ENCODE assay signal across 8 cellular contexts in the genomic region with DNA sequence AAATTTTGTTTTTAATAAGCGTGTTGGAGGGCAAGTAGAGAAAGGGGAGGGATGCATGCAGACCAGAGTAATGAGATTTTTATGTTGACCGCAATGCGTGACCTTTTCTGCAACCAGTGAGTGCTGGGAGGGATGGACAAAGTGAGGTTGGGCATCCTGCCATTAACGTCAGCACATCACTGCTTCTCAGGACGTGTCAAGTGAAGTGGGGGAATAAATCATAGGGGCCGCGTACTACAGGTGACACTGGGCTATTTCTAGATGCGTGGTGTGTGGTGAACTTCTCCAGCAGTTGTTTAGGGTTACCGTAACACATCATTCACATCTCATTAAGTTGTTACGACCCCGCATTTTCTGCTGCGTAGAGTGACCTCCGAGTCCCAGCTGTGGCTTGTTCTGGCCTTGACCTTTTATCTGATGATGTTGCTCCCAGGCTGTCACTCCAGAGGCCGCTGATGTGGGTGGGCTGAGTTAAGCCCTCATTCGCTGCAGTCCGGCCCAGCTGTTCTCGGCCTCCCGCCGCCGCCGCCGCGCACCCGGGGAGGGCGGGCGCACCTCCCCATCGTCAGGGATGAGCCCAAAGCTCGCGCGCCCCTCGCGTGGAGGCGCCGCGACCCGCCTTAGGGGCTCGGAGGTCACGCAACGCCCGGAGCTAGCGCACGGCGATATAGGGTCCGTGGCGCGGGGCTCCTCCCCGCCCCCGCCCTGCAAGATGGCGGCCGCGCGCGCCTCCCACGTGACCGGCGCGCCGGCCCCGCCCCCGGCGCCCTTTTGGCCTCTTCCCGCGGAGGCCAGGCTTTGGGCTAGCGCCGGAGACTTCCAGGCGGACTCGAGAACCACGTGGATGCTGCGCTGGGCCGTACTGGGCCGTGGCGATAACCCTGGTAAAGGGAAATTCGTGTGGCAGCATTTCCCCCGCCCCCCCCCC. TPM values are rescaled to one million over a fixed set of nuclear protein-coding genes. Genes with fewer than 3 reads are reported as not detected.
DNase-seq lines count a peak whose midpoint lies in the region; ATAC-seq and TF ChIP-seq lines count a peak whose summit lies in the region.

No MANE protein-coding gene starts in this region.

- H3K36me3 ChIP-seq in OCI-LY3 (replicated peaks; ENCODE audit: low read depth, low read length) = no peaks in the 10 kb centered on the region
- no peaks in the 10 kb centered on the region for H3K36me3 ChIP-seq in esophagus muscularis mucosa
- no peaks in the 10 kb centered on the region for H3K36me3 ChIP-seq in muscle layer of colon (ENCODE audit: insufficient read depth, low read length)

- TF ChIP-seq EP300 in esophagus muscularis mucosa (IDR thresholded peaks at IDR 0.05) = peak; percentile 48

- TF ChIP-seq POLR2A in esophagus muscularis mucosa (IDR thresholded peaks at IDR 0.05; ENCODE audit: low read depth) = peak; percentile 82

- H3K27me3 ChIP-seq in OCI-LY3 (ENCODE audit: low read depth, low read length) = peaks cover 3% of the 10 kb centered on the region; the same call in 1 of the 2 replicates
- no peaks in the 10 kb centered on the region for H3K27me3 ChIP-seq in esophagus muscularis mucosa
- H3K27me3 ChIP-seq in muscle layer of colon (ENCODE audit: control insufficient read depth in 1 of 2, insufficient read depth in 2 of 2, low read length in 2 of 2) = no peaks in the 10 kb centered on the region

- no peaks in the 10 kb centered on the region for H4K20me1 ChIP-seq in OCI-LY3 (ENCODE audit: insufficient read depth, low read length)

- H3K9ac ChIP-seq in OCI-LY3 (ENCODE audit: low read length) = peak overlapping the region; percentile 87
- H3K9ac ChIP-seq in muscle layer of colon (ENCODE audit: low read length) = peak overlapping the region; percentile 82

- peak; percentile 41 for DNase-seq in A172 (ENCODE audit: low spot score)
- DNase-seq in HT1080 (ENCODE audit: low read depth) = peak; percentile 69
- peak; percentile 82 to 85 for DNase-seq in activated T-cell treated with anti-CD3 and anti-CD28 coated beads, Interleukin-2, amount 50 U/mL, for 48 hours
- peak; percentile 94 for DNase-seq in esophagus muscularis mucosa (ENCODE audit: extremely low spot score)
- DNase-seq in stimulated activated CD8-positive, alpha-beta memory T cell treated with anti-CD3 and anti-CD28 coated beads, Interleukin-7, amount 100 ng/mL, for 1 hour (ENCODE audit: low read depth in 2 of 2) = peak; percentile 29 to 36

- H3K27ac ChIP-seq in OCI-LY3 (ENCODE audit: low read length) (peak overlapping the region; percentile 80), esophagus muscularis mucosa (replicated peaks in 1 of 4) (peak overlapping the region; percentile 95 to 99 (median 98)), muscle layer of colon (ENCODE audit: low read depth, low read length) (peak overlapping the region; percentile 98)

- H2AFZ ChIP-seq in OCI-LY3 (ENCODE audit: low read depth, low read length) = peak overlapping the region; percentile 95

- H3K79me2 ChIP-seq in OCI-LY3 (ENCODE audit: low read length) = peaks cover 73% of the 10 kb centered on the region

- ATAC-seq in GM18511 (IDR thresholded peaks at IDR 0.05; ENCODE audit: unreplicated experiment) = peak; percentile 19

- peak overlapping the region; percentile 90 for H3K4me2 ChIP-seq in OCI-LY3 (ENCODE audit: low read length)

- TF ChIP-seq CTCF in OCI-LY3 (IDR thresholded peaks at IDR 0.05; ENCODE audit: low read depth, low read length) (no peak), esophagus muscularis mucosa (IDR thresholded peaks at IDR 0.05) (no peak)

- H3K9me3 ChIP-seq in OCI-LY3 (ENCODE audit: insufficient read depth, low read length) = no peaks in the 10 kb centered on the region
- H3K9me3 ChIP-seq in esophagus muscularis mucosa = no peaks in the 10 kb centered on the region
- H3K9me3 ChIP-seq in muscle layer of colon (ENCODE audit: low read length) = no peaks in the 10 kb centered on the region

- peak overlapping the region; percentile 78 for H3K4me3 ChIP-seq in OCI-LY3 (ENCODE audit: low read length)
- H3K4me3 ChIP-seq in esophagus muscularis mucosa = peak overlapping the region; percentile 91 to 96 (median 94)
- peak overlapping the region; percentile 82 to 92 for H3K4me3 ChIP-seq in muscle layer of colon (ENCODE audit: low read depth in 1 of 2, low read length in 2 of 2)

- 3% methylated on average over 25 of the region's 74 CpGs for WGBS in esophagus muscularis mucosa

- H3K4me1 ChIP-seq in OCI-LY3 (ENCODE audit: low read length) (peaks cover 26% of the 10 kb centered on the region), esophagus muscularis mucosa (peaks cover 37 to 65% (median 60%) of the 10 kb centered on the region in 4 donors), muscle layer of colon (ENCODE audit: insufficient read depth, low read length) (peaks cover 26% of the 10 kb centered on the region)

- intact Hi-C loops in esophagus muscularis mucosa (cut with DNase I) = loop anchor here (5.0 to 10.0 kb wide), 3 partner anchors 56 to 1448 kb away; a partner anchor contains a TSS

RNA-seq across cellular contexts. Expression of a gene that starts 3.5 kb away (rescaled TPM):
- total RNA-seq in A172 (2014; rRNA removed; shearing (Covaris generic)) = 2.7 and 8.3 TPM in 2 replicates
- total RNA-seq in HT1080 (2014; rRNA removed; shearing (Covaris generic)) = 10.5 and 12.6 TPM in 2 replicates
- 5.7 and 7.3 TPM in 2 replicates for polyA plus RNA-seq in HT1080 (2015; cell fraction: cytosol; rRNA removed)
- polyA plus RNA-seq in HT1080 (2015; cell fraction: nucleus; rRNA removed) = 6.8 and 6.9 TPM in 2 replicates
- total RNA-seq in esophagus muscularis mucosa = 10 to 100 TPM; 18.9 to 26.1 (median 23.8) TPM

Comparison
In these comparisons a context has a peak if more than half of its experiments do, and no peak if none do; other contexts are left out.
1. Peak in every context shown above with its lines: DNase-seq, ATAC-seq, H3K4me3 ChIP-seq and H3K27ac ChIP-seq.
2. DNase-seq: peak in every context shown above with its lines; median percentile 94 in esophagus muscularis mucosa; 84 in activated T-cell treated with anti-CD3 and anti-CD28 coated beads, Interleukin-2, amount 50 U/mL, for 48 hours; 69 in HT1080; 41 in A172; 32 in stimulated activated CD8-positive, alpha-beta memory T cell treated with anti-CD3 and anti-CD28 coated beads, Interleukin-7, amount 100 ng/mL, for 1 hour.